In the genomic region with DNA sequence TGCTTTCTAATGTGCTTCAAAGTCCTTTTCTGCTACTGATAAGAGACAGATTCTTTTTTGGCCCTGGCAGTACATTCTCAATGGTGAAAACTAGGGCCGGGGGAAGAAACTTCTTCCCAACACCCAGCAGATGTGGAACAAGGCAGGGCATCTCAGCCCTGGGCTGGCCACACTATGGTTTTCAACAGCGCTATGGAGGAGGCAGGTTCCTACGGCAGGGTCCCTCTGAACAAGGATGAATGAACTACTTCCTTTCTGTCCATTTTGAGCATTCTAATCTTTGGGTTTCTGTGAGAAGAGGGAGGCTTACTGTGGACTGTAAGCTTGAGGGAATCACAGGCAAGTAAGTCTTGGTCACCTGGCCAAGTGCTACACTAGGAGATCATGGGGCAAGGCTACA, we compare ENCODE assay signal across 18 cellular contexts.
A peak's percentile ranks its signal among the peaks of the same experiment; 100 is the strongest.
DNase-seq lines count a peak whose midpoint lies in the region; ATAC-seq and TF ChIP-seq lines count a peak whose summit lies in the region.
"Had no signal": no experiment of that assay in that cellular context is flagged by ENCODE, and none has a peak within 500 bp of the region (broad histone marks: within the 10 kb centered on the region; RNA-seq: fewer than 3 reads in every experiment).

No MANE protein-coding gene starts in this region.

- intact Hi-C loops in PC-3 (cut with micrococcal nuclease), result no loop called here

- WGBS in GM23248 (ENCODE audit: low coverage in 1 of 2, low lambda C conversion rate in 2 of 2, missing lambda C conversion rate in 2 of 2), 2 experiments, result 71 to 77% methylated on average over 3 of the region's 3 CpGs

- in situ Hi-C loops in GM23248 (cut with MboI) (no loop called here), GM13977 (cut with MboI; ENCODE audit: low pct_unique_long_range_greater_than_20kb, low sequenced_read_pairs, unreplicated experiment) (no loop called here)

- H3F3A ChIP-seq in GM23248 (ENCODE audit: insufficient read depth) (peaks cover 19% of the 10 kb centered on the region), PC-3 (ENCODE audit: low read length, unreplicated experiment) (no peaks in the 10 kb centered on the region)

- CTCF ChIA-PET in PC-3 (lab: Charles Lee), result interaction anchor here (0.5 kb wide), 1 partner anchor 57 kb away, joined by 11 read pairs; no protein-coding TSS in a partner anchor

- H3K27me3 ChIP-seq in GM23248 (replicated peaks; ENCODE audit: insufficient read depth), result no peaks in the 10 kb centered on the region
- peaks cover 18% of the 10 kb centered on the region; the same call in 1 of the 2 replicates for H3K27me3 ChIP-seq in PC-3 (ENCODE audit: low read length)
- no peaks in the 10 kb centered on the region for H3K27me3 ChIP-seq in osteoblast (ENCODE audit: insufficient read depth, low read length)
- H3K27me3 ChIP-seq: BLaER1 had no signal

- POLR2A ChIA-PET in PC-3 (lab: Charles Lee; ENCODE audit: unreplicated experiment), result no interaction called here

- BruUV-seq in PC-3 (replicated peaks; lab: Mats Ljungman, UMichigan), result no TSS peak

- DNase-seq in GM23248 (no peak), PC-3 (no peak), ecto neural progenitor cell (ENCODE audit: low spot score) (peak; percentile 17), osteoblast (ENCODE audit: insufficient read length, low spot score, missing footprints) (no peak), NCI-H1694 treated with DMSO at 0.1 percent for 48 hours (lab: John Stamatoyannopoulos, UW) (no peak), NCI-H1048 (lab: John Stamatoyannopoulos, UW) (no peak), GM13977 (ENCODE audit: low spot score) (no peak)
- DNase-seq: Caco-2; CD4-positive, CD25-positive, alpha-beta regulatory T cell; CD8-positive, alpha-beta T cell; DMS153; DND-41; H7; HCEC 1CT had no signal

- peak overlapping the region; percentile 47 for H3K4me2 ChIP-seq in GM23248 (ENCODE audit: unreplicated experiment)
- H3K4me2 ChIP-seq in PC-3 (ENCODE audit: low read length), result peak overlapping the region; percentile 31
- peak overlapping the region; percentile 55 for H3K4me2 ChIP-seq in osteoblast (ENCODE audit: insufficient read depth, low read length)
- H3K4me2 ChIP-seq: BLaER1 had no signal

- H3K36me3 ChIP-seq in GM23248 (ENCODE audit: low read depth) (no peaks in the 10 kb centered on the region), PC-3 (ENCODE audit: low read depth, low read length) (no peaks in the 10 kb centered on the region), osteoblast (ENCODE audit: insufficient read depth, low read length) (no peaks in the 10 kb centered on the region)
- H3K36me3 ChIP-seq: BLaER1 had no signal

- TF ChIP-seq CTCF in PC-3 (conservative IDR thresholded peaks at IDR 0.05; ENCODE audit: low read depth, low read length), result no peak
- TF ChIP-seq CTCF in osteoblast (IDR thresholded peaks at IDR 0.05; ENCODE audit: extremely low read depth, low read depth, low read length), result no peak
- no peak for TF ChIP-seq CTCF in GM13977 (IDR thresholded peaks at IDR 0.05; ENCODE audit: extremely low read depth, insufficient read depth, missing control alignments)

- H3K27ac ChIP-seq in GM23248 (peak overlapping the region; percentile 28), PC-3 (ENCODE audit: low read length) (peak overlapping the region; percentile 14), osteoblast (ENCODE audit: low read depth, low read length) (no peak overlapping the region)
- H3K27ac ChIP-seq: 22Rv1, BLaER1, C4-2B had no signal

- H3K9ac ChIP-seq in GM23248, result no peak overlapping the region
- no peak overlapping the region for H3K9ac ChIP-seq in PC-3 (ENCODE audit: low read length)
- H3K9ac ChIP-seq: BLaER1 had no signal

- H3K9me3 ChIP-seq in GM23248 (ENCODE audit: low read depth) (no peaks in the 10 kb centered on the region), PC-3 (ENCODE audit: low read length) (no peaks in the 10 kb centered on the region), osteoblast (ENCODE audit: low read depth, low read length) (no peaks in the 10 kb centered on the region)
- H3K9me3 ChIP-seq: Caco-2 had no signal

- H4K20me1 ChIP-seq in GM23248 (ENCODE audit: insufficient read depth), result no peaks in the 10 kb centered on the region
- H4K20me1 ChIP-seq in PC-3 (ENCODE audit: low read length), result no peaks in the 10 kb centered on the region
- H4K20me1 ChIP-seq in osteoblast (ENCODE audit: insufficient read depth, low read length), result no peaks in the 10 kb centered on the region
- H4K20me1 ChIP-seq: BLaER1 had no signal

- no peak for ATAC-seq in PC-3
- ATAC-seq in HG03521 (IDR thresholded peaks at IDR 0.05; ENCODE audit: unreplicated experiment), result no peak
- ATAC-seq: CD8-positive, alpha-beta T cell had no signal

- H3K4me1 ChIP-seq in GM23248 (ENCODE audit: insufficient read depth) (peaks cover 13% of the 10 kb centered on the region), PC-3 (ENCODE audit: insufficient read depth, low read length) (peaks cover 7% of the 10 kb centered on the region), osteoblast (ENCODE audit: insufficient read depth, low read length) (peaks cover 8% of the 10 kb centered on the region)
- H3K4me1 ChIP-seq: BLaER1, Caco-2 had no signal

- H2AFZ ChIP-seq in GM23248, result no peak overlapping the region
- H2AFZ ChIP-seq in PC-3 (ENCODE audit: low read length), result no peak overlapping the region
- H2AFZ ChIP-seq in osteoblast (ENCODE audit: low read length), result no peak overlapping the region

- H3K9me2 ChIP-seq in GM23248 (ENCODE audit: insufficient read depth) (no peaks in the 10 kb centered on the region), PC-3 (replicated peaks; ENCODE audit: low read length) (no peaks in the 10 kb centered on the region)

- no peaks in the 10 kb centered on the region for H3K79me2 ChIP-seq in GM23248 (ENCODE audit: insufficient read depth)
- no peaks in the 10 kb centered on the region for H3K79me2 ChIP-seq in PC-3 (ENCODE audit: low read length)
- H3K79me2 ChIP-seq in osteoblast (ENCODE audit: insufficient read depth, low read length), result no peaks in the 10 kb centered on the region

- H3K4me3 ChIP-seq in GM23248 (peak overlapping the region; percentile 27; the same call in 1 of the 2 replicates), PC-3 (ENCODE audit: low read length) (no peak overlapping the region), osteoblast (ENCODE audit: insufficient read depth, low read length) (no peak overlapping the region)
- H3K4me3 ChIP-seq: BLaER1 had no signal
